8 cellular contexts compared by ENCODE assay signal in genomic region chr17:15828727-15829314, GRCh38.
DNase-seq lines count a peak whose midpoint lies in the region; ATAC-seq and TF ChIP-seq lines count a peak whose summit lies in the region.
"Not testable (repeated sequence)": the region's sequence is repeated elsewhere in the genome, so short reads cannot be mapped to it uniquely, and the experiment has no call there.

No MANE protein-coding gene starts in this region.

- H3K4me1 ChIP-seq in Caco-2; naive thymus-derived CD4-positive, alpha-beta T cell (ENCODE audit: control insufficient read depth in 2 of 2, insufficient read depth in 2 of 2, low read length in 2 of 2): not testable (repeated sequence)

- TF ChIP-seq CTCF in Caco-2 (IDR thresholded peaks at IDR 0.05; ENCODE audit: insufficient read depth in 1 of 2, low read depth in 1 of 2, low read length in 1 of 2, severe bottlenecking in 1 of 2, unreplicated experiment in 1 of 2) = peak; percentile 56 to 57
- peak; percentile 68 for TF ChIP-seq CTCF in fibroblast of pulmonary artery (IDR thresholded peaks at IDR 0.05; ENCODE audit: low read length, missing control alignments)

- H3K27me3 Mint-ChIP-seq in Caco-2 (ENCODE audit: insufficient read depth, unreplicated experiment); T-cell: not testable (repeated sequence)
- peaks cover 0 to 15% (median 0%) of the 10 kb centered on the region in 5 donors for H3K27me3 Mint-ChIP-seq in naive thymus-derived CD4-positive, alpha-beta T cell

- H3K27ac ChIP-seq in naive thymus-derived CD4-positive, alpha-beta T cell (ENCODE audit: low read depth, low read length) = not testable (repeated sequence)

- H3K9me3 ChIP-seq in Caco-2; naive thymus-derived CD4-positive, alpha-beta T cell (ENCODE audit: control insufficient read depth in 2 of 3, low read length in 3 of 3): not testable (repeated sequence)

- DNase-seq in Caco-2 (peak; percentile 63 to 77), HCEC 1CT (peak; percentile 55), NCI-H2081 (lab: John Stamatoyannopoulos, UW) (peak; percentile 35 to 59), T-cell (peak; percentile 20 to 76 (median 58)), fibroblast of pulmonary artery (ENCODE audit: low read depth) (peak; percentile 80)
- DNase-seq in activated gamma-delta T cell treated with anti-CD3 and anti-CD28 coated beads, Interleukin-2, amount 50 U/mL, for 16 hours (ENCODE audit: low read depth) = peak; percentile 58
- DNase-seq in naive thymus-derived CD4-positive, alpha-beta T cell = peak; percentile 44 to 74 (median 64)
- DNase-seq in stimulated activated CD8-positive, alpha-beta memory T cell treated with anti-CD3 and anti-CD28 coated beads, Interleukin-2, amount 100 ng/mL, for 1 hour (ENCODE audit: low read depth in 2 of 2) = peak; percentile 37 to 60

- not testable (repeated sequence) for H3K36me3 Mint-ChIP-seq in Caco-2 (ENCODE audit: insufficient read depth, unreplicated experiment); T-cell; naive thymus-derived CD4-positive, alpha-beta T cell

- not testable (repeated sequence) for H3K9me3 Mint-ChIP-seq in Caco-2 (ENCODE audit: unreplicated experiment); T-cell; naive thymus-derived CD4-positive, alpha-beta T cell

- ATAC-seq in T-cell (replicated peaks in 1 of 4) = peak; percentile 75 to 96 (median 82)
- peak; percentile 93 for ATAC-seq in naive thymus-derived CD4-positive, alpha-beta T cell

- H3K4me1 Mint-ChIP-seq in Caco-2 (ENCODE audit: low read depth, unreplicated experiment) = not testable (repeated sequence)
- H3K4me1 Mint-ChIP-seq in T-cell = peaks cover 15 to 18% (median 17%) of the 10 kb centered on the region in 3 donors
- H3K4me1 Mint-ChIP-seq in naive thymus-derived CD4-positive, alpha-beta T cell = peaks cover 4 to 28% (median 14%) of the 10 kb centered on the region in 7 donors

- H3K4me3 ChIP-seq in Caco-2 (ENCODE audit: low read depth, low read length); fibroblast of pulmonary artery (replicated peaks; ENCODE audit: low read depth, low read length); naive thymus-derived CD4-positive, alpha-beta T cell (ENCODE audit: low read length): not testable (repeated sequence)

- H3K4me3 Mint-ChIP-seq in Caco-2 (ENCODE audit: unreplicated experiment); T-cell: not testable (repeated sequence)
- H3K4me3 Mint-ChIP-seq in naive thymus-derived CD4-positive, alpha-beta T cell = peak overlapping the region in 1 of 10 donors; percentile 29

- intact Hi-C loops in Caco-2 (cut with micrococcal nuclease; ENCODE audit: unreplicated experiment) = loop anchor here (1.0 kb wide), 1 partner anchor 169 kb away; no protein-coding TSS in a partner anchor
- intact Hi-C loops in naive thymus-derived CD4-positive, alpha-beta T cell (cut with micrococcal nuclease) = loop anchor here (1.0 to 2.0 kb wide), 3 partner anchors 68 to 170 kb away; partner anchors contain the start of genes TTC19 (in 1 of the 2) and ZSWIM7 (in 1 of the 2)

- CTCF ChIA-PET in Caco-2 (lab: Charles Lee) = interaction anchor here (1.0 to 1.5 kb wide), 2 partner anchors 116 to 170 kb away, joined by 3 to 4 read pairs; partner anchors contain the start of genes ADORA2B, TTC19 and ZSWIM7
- CTCF ChIA-PET in T-cell (lab: Charles Lee) = not testable (repeated sequence)
- CTCF ChIA-PET in naive thymus-derived CD4-positive, alpha-beta T cell (lab: Charles Lee) = interaction anchor here (1.4 to 2.1 kb wide), 3 partner anchors 168 to 171 kb away, joined by 3 to 8 read pairs (median 6); partner anchors contain the start of genes TTC19 and ZSWIM7

- BruUV-seq in Caco-2 (replicated peaks; lab: Mats Ljungman, UMichigan) = not testable (repeated sequence)

- H3K36me3 ChIP-seq in Caco-2 (ENCODE audit: control insufficient read depth, insufficient read depth, low read length); naive thymus-derived CD4-positive, alpha-beta T cell (ENCODE audit: control insufficient read depth in 2 of 3, insufficient read depth in 3 of 3, low read length in 3 of 3): not testable (repeated sequence)

- not testable (repeated sequence) for H3K27ac Mint-ChIP-seq in Caco-2 (ENCODE audit: unreplicated experiment); T-cell; naive thymus-derived CD4-positive, alpha-beta T cell

- H3K27me3 ChIP-seq in Caco-2 (replicated peaks; ENCODE audit: control insufficient read depth, insufficient read depth, low read length); naive thymus-derived CD4-positive, alpha-beta T cell (ENCODE audit: control insufficient read depth in 2 of 2, insufficient read depth in 2 of 2, low read length in 2 of 2): not testable (repeated sequence)

- POLR2A ChIA-PET in Caco-2 (lab: Charles Lee); T-cell (lab: Charles Lee): not testable (repeated sequence)
- POLR2A ChIA-PET in naive thymus-derived CD4-positive, alpha-beta T cell (lab: Charles Lee) = interaction anchor here (1.1 kb wide), 1 partner anchor 170 kb away, joined by 3 read pairs; the partner anchor contains the start of genes TTC19 and ZSWIM7
